ENCODE assay signal across 1 cellular context in the genomic region with DNA sequence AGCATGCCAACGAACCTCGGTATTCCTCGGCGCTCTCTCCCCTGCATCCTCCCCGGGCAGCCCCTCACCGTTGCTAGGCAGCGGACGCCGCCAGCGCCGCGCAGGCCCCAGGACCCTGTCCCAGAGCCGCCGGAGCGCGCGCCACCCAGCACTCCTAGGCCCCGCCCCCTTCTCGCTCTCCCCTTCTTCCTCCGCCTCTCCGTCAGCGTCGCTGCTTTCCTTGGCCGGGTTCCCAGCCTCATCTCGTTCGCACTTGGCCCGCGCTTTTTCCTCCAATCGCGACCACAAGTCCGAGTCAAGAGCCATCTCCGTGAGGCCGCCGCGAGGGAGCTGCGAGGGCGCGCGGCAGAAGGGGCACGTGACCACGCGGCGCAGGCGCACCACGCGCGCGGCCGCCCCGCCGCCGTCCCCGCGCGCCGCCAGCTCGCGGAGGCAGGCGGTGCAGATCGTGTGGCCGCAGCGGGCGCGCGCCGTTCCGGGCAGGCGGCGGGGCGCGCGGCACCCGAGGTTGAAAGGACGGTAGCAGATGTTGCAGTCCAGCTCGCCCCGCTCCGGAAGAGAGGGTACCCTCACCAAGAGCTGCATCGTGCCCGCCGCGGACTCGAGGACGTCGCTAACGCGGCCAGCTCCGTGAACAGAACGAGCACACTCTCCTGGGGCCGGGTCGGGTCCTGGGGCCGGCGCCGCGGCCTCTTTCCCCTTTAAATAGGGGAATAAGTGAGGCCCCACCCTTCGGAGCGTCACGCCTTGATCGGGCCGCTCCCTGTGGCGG.
TF ChIP-seq lines count a peak whose summit lies in the region.

A gene (minus strand): TSS at position 679 of the 772 bp plus-strand sequence. CDS start 94 bp downstream, at position 585.

TF ChIP-seq in K562, 482 proteins besides CTCF, POLR2A, EP300 and RAD21 (continued from another document and continues in another):
- TF ChIP-seq, protein P1, sequence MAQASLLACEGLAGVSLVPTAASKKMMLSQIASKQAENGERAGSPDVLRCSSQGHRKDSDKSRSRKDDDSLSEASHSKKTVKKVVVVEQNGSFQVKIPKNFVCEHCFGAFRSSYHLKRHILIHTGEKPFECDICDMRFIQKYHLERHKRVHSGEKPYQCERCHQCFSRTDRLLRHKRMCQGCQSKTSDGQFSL (CRISPR knock-in tag; IDR thresholded peaks at IDR 0.05): peak; percentile 74; the same call in 1 of the 2 replicates
- TF ChIP-seq, protein P1 (tag; IDR thresholded peaks at IDR 0.05): no peak
- TF ChIP-seq MTF1 (CRISPR knock-in tag; IDR thresholded peaks at IDR 0.05; ENCODE audit: borderline replicate concordance) (no peak), ZC3H4 (CRISPR knock-in tag; IDR thresholded peaks at IDR 0.05; ENCODE audit: borderline replicate concordance) (no peak), ZNF174 (CRISPR knock-in tag; IDR thresholded peaks at IDR 0.05) (no peak), ARHGAP35 (IDR thresholded peaks at IDR 0.05; ENCODE audit: partially characterized antibody) (no peak), TEAD1 (CRISPR knock-in tag; IDR thresholded peaks at IDR 0.05) (peak in 1 of 2 experiments; percentile 89; a peak in 2 of 4 replicates), ZEB2 (IDR thresholded peaks at IDR 0.05) (no peak), CCNT2 (IDR thresholded peaks at IDR 0.05; ENCODE audit: borderline replicate concordance, extremely low read depth, insufficient read length, low read depth, low read length) (peak; percentile 44), ZNF124 (CRISPR knock-in tag; IDR thresholded peaks at IDR 0.05) (0 out of 2 replicates have a peak, but pooled peaks have one; percentile 54), TBP (optimal IDR thresholded peaks at IDR 0.05; ENCODE audit: low read depth, low read length) (peak; percentile 73), GATAD2A (IDR thresholded peaks at IDR 0.05) (no peak), GABPB1 (CRISPR knock-in tag; IDR thresholded peaks at IDR 0.05) (peak; percentile 76), NFYB (IDR thresholded peaks at IDR 0.05; ENCODE audit: extremely low read depth, insufficient read length) (peak; percentile 41), DMBX1 (CRISPR knock-in tag; IDR thresholded peaks at IDR 0.05; ENCODE audit: borderline replicate concordance) (peak; percentile 13; the same call in 1 of the 2 replicates), RFX1 (IDR thresholded peaks at IDR 0.05) (peak; percentile 85), ZFX (CRISPR knock-in tag; IDR thresholded peaks at IDR 0.05) (peak; percentile 87), PHF8 (IDR thresholded peaks at IDR 0.05; ENCODE audit: borderline replicate concordance, low read length) (peak; percentile 82; the same call in 1 of the 2 replicates), ATF1 (CRISPR knock-in tag; IDR thresholded peaks at IDR 0.05) (no peak), ATF1 (tag; IDR thresholded peaks at IDR 0.05) (peak; percentile 46), MYNN (IDR thresholded peaks at IDR 0.05) (no peak), MYNN (CRISPR knock-in tag; IDR thresholded peaks at IDR 0.05) (no peak), GTF2F1 (IDR thresholded peaks at IDR 0.05; ENCODE audit: low read depth, low read length) (no peak), ZNF12 (CRISPR knock-in tag; IDR thresholded peaks at IDR 0.05) (peak; percentile 30; the same call in 1 of the 2 replicates), NR3C1 (CRISPR knock-in tag; IDR thresholded peaks at IDR 0.05) (peak; percentile 92; the same call in 1 of the 2 replicates), FOS (IDR thresholded peaks at IDR 0.05; ENCODE audit: extremely low read depth, insufficient read length) (no peak), ZNF57 (CRISPR knock-in tag; IDR thresholded peaks at IDR 0.05) (no peak), ZNF121 (CRISPR knock-in tag; conservative IDR thresholded peaks at IDR 0.05) (0 out of 2 replicates have a peak, but pooled peaks have one; percentile 10), KDM2B (CRISPR knock-in tag; IDR thresholded peaks at IDR 0.05) (peak; percentile 22; the same call in 1 of the 2 replicates)
- TF ChIP-seq, protein P2, sequence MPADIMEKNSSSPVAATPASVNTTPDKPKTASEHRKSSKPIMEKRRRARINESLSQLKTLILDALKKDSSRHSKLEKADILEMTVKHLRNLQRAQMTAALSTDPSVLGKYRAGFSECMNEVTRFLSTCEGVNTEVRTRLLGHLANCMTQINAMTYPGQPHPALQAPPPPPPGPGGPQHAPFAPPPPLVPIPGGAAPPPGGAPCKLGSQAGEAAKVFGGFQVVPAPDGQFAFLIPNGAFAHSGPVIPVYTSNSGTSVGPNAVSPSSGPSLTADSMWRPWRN (IDR thresholded peaks at IDR 0.05; ENCODE audit: low read depth): peak; percentile 72; the same call in 1 of the 2 replicates
- TF ChIP-seq, protein P3, sequence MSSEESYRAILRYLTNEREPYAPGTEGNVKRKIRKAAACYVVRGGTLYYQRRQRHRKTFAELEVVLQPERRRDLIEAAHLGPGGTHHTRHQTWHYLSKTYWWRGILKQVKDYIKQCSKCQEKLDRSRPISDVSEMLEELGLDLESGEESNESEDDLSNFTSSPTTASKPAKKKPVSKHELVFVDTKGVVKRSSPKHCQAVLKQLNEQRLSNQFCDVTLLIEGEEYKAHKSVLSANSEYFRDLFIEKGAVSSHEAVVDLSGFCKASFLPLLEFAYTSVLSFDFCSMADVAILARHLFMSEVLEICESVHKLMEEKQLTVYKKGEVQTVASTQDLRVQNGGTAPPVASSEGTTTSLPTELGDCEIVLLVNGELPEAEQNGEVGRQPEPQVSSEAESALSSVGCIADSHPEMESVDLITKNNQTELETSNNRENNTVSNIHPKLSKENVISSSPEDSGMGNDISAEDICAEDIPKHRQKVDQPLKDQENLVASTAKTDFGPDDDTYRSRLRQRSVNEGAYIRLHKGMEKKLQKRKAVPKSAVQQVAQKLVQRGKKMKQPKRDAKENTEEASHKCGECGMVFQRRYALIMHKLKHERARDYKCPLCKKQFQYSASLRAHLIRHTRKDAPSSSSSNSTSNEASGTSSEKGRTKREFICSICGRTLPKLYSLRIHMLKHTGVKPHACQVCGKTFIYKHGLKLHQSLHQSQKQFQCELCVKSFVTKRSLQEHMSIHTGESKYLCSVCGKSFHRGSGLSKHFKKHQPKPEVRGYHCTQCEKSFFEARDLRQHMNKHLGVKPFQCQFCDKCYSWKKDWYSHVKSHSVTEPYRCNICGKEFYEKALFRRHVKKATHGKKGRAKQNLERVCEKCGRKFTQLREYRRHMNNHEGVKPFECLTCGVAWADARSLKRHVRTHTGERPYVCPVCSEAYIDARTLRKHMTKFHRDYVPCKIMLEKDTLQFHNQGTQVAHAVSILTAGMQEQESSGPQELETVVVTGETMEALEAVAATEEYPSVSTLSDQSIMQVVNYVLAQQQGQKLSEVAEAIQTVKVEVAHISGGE (CRISPR knock-in tag; IDR thresholded peaks at IDR 0.05): peak in 1 of 3 experiments; percentile 72; a peak in 1 of 6 replicates
- TF ChIP-seq, protein P4, sequence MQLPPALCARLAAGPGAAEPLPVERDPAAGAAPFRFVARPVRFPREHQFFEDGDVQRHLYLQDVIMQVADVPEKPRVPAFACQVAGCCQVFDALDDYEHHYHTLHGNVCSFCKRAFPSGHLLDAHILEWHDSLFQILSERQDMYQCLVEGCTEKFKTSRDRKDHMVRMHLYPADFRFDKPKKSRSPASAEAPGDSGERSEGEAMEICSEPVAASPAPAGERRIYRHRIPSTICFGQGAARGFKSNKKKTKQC (CRISPR knock-in tag; IDR thresholded peaks at IDR 0.05): peak; percentile 90
- TF ChIP-seq, protein P5, sequence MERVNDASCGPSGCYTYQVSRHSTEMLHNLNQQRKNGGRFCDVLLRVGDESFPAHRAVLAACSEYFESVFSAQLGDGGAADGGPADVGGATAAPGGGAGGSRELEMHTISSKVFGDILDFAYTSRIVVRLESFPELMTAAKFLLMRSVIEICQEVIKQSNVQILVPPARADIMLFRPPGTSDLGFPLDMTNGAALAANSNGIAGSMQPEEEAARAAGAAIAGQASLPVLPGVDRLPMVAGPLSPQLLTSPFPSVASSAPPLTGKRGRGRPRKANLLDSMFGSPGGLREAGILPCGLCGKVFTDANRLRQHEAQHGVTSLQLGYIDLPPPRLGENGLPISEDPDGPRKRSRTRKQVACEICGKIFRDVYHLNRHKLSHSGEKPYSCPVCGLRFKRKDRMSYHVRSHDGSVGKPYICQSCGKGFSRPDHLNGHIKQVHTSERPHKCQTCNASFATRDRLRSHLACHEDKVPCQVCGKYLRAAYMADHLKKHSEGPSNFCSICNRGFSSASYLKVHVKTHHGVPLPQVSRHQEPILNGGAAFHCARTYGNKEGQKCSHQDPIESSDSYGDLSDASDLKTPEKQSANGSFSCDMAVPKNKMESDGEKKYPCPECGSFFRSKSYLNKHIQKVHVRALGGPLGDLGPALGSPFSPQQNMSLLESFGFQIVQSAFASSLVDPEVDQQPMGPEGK (CRISPR knock-in tag; IDR thresholded peaks at IDR 0.05; ENCODE audit: borderline replicate concordance): no peak
- TF ChIP-seq, protein P6, sequence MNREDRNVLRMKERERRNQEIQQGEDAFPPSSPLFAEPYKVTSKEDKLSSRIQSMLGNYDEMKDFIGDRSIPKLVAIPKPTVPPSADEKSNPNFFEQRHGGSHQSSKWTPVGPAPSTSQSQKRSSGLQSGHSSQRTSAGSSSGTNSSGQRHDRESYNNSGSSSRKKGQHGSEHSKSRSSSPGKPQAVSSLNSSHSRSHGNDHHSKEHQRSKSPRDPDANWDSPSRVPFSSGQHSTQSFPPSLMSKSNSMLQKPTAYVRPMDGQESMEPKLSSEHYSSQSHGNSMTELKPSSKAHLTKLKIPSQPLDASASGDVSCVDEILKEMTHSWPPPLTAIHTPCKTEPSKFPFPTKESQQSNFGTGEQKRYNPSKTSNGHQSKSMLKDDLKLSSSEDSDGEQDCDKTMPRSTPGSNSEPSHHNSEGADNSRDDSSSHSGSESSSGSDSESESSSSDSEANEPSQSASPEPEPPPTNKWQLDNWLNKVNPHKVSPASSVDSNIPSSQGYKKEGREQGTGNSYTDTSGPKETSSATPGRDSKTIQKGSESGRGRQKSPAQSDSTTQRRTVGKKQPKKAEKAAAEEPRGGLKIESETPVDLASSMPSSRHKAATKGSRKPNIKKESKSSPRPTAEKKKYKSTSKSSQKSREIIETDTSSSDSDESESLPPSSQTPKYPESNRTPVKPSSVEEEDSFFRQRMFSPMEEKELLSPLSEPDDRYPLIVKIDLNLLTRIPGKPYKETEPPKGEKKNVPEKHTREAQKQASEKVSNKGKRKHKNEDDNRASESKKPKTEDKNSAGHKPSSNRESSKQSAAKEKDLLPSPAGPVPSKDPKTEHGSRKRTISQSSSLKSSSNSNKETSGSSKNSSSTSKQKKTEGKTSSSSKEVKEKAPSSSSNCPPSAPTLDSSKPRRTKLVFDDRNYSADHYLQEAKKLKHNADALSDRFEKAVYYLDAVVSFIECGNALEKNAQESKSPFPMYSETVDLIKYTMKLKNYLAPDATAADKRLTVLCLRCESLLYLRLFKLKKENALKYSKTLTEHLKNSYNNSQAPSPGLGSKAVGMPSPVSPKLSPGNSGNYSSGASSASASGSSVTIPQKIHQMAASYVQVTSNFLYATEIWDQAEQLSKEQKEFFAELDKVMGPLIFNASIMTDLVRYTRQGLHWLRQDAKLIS (CRISPR knock-in tag; IDR thresholded peaks at IDR 0.05): peak; percentile 45; the same call in 1 of the 2 replicates
- TF ChIP-seq, protein P7, sequence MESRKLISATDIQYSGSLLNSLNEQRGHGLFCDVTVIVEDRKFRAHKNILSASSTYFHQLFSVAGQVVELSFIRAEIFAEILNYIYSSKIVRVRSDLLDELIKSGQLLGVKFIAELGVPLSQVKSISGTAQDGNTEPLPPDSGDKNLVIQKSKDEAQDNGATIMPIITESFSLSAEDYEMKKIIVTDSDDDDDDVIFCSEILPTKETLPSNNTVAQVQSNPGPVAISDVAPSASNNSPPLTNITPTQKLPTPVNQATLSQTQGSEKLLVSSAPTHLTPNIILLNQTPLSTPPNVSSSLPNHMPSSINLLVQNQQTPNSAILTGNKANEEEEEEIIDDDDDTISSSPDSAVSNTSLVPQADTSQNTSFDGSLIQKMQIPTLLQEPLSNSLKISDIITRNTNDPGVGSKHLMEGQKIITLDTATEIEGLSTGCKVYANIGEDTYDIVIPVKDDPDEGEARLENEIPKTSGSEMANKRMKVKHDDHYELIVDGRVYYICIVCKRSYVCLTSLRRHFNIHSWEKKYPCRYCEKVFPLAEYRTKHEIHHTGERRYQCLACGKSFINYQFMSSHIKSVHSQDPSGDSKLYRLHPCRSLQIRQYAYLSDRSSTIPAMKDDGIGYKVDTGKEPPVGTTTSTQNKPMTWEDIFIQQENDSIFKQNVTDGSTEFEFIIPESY (CRISPR knock-in tag; IDR thresholded peaks at IDR 0.05): peak; percentile 87
- TF ChIP-seq, protein P8, sequence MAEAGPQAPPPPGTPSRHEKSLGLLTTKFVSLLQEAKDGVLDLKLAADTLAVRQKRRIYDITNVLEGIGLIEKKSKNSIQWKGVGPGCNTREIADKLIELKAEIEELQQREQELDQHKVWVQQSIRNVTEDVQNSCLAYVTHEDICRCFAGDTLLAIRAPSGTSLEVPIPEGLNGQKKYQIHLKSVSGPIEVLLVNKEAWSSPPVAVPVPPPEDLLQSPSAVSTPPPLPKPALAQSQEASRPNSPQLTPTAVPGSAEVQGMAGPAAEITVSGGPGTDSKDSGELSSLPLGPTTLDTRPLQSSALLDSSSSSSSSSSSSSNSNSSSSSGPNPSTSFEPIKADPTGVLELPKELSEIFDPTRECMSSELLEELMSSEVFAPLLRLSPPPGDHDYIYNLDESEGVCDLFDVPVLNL (CRISPR knock-in tag; IDR thresholded peaks at IDR 0.05; ENCODE audit: low read depth): no peak; the same call in 1 of the 2 replicates
- TF ChIP-seq, protein P9, sequence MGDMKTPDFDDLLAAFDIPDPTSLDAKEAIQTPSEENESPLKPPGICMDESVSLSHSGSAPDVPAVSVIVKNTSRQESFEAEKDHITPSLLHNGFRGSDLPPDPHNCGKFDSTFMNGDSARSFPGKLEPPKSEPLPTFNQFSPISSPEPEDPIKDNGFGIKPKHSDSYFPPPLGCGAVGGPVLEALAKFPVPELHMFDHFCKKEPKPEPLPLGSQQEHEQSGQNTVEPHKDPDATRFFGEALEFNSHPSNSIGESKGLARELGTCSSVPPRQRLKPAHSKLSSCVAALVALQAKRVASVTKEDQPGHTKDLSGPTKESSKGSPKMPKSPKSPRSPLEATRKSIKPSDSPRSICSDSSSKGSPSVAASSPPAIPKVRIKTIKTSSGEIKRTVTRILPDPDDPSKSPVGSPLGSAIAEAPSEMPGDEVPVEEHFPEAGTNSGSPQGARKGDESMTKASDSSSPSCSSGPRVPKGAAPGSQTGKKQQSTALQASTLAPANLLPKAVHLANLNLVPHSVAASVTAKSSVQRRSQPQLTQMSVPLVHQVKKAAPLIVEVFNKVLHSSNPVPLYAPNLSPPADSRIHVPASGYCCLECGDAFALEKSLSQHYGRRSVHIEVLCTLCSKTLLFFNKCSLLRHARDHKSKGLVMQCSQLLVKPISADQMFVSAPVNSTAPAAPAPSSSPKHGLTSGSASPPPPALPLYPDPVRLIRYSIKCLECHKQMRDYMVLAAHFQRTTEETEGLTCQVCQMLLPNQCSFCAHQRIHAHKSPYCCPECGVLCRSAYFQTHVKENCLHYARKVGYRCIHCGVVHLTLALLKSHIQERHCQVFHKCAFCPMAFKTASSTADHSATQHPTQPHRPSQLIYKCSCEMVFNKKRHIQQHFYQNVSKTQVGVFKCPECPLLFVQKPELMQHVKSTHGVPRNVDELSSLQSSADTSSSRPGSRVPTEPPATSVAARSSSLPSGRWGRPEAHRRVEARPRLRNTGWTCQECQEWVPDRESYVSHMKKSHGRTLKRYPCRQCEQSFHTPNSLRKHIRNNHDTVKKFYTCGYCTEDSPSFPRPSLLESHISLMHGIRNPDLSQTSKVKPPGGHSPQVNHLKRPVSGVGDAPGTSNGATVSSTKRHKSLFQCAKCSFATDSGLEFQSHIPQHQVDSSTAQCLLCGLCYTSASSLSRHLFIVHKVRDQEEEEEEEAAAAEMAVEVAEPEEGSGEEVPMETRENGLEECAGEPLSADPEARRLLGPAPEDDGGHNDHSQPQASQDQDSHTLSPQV (IDR thresholded peaks at IDR 0.05): peak; percentile 72; the same call in 1 of the 2 replicates
